19 cellular contexts compared by ENCODE assay signal in genomic region chr19:15290149-15290548, GRCh38. TPM values are rescaled to one million over a fixed set of nuclear protein-coding genes. Genes with fewer than 3 reads are reported as not detected.
DNase-seq lines count a peak whose midpoint lies in the region; ATAC-seq and TF ChIP-seq lines count a peak whose summit lies in the region.
"Had no signal": no experiment of that assay in that cellular context is flagged by ENCODE, and none has a peak within 500 bp of the region (broad histone marks: within the 10 kb centered on the region; RNA-seq: fewer than 3 reads in every experiment).

No MANE protein-coding gene starts in this region.

- H3K4me2 ChIP-seq in DOHH2 (ENCODE audit: low read length): peak overlapping the region; percentile 53
- H3K4me2 ChIP-seq: hepatocyte had no signal

- H3K4me3 ChIP-seq in DOHH2 (ENCODE audit: low read length): peak overlapping the region; percentile 34; the same call in 1 of the 2 replicates
- H3K4me3 ChIP-seq: hepatocyte, tibial artery had no signal

- H3K9me3 ChIP-seq in DOHH2 (ENCODE audit: control insufficient read depth, insufficient read depth, low read length): no peaks in the 10 kb centered on the region
- H3K9me3 ChIP-seq: tibial artery had no signal

- TF ChIP-seq CTCF in DOHH2 (IDR thresholded peaks at IDR 0.05; ENCODE audit: low read depth, low read length, poor library complexity, severe bottlenecking) (no peak), osteocyte (IDR thresholded peaks at IDR 0.05) (no peak), foreskin keratinocyte (conservative IDR thresholded peaks at IDR 0.05) (no peak)

- H3K27me3 Mint-ChIP-seq in activated CD4-positive, alpha-beta memory T cell treated with anti-CD3 and anti-CD28 coated beads for 36 hours: no peaks in the 10 kb centered on the region
- H3K27me3 Mint-ChIP-seq in activated CD4-positive, alpha-beta memory T cell treated with anti-CD3 and anti-CD28 coated beads, Interleukin-2, amount 10 ng/mL, durations not matched to agents 7 days and 5 days: no peaks in the 10 kb centered on the region
- no peaks in the 10 kb centered on the region for H3K27me3 Mint-ChIP-seq in activated naive CD8-positive, alpha-beta T cell treated with anti-CD3 and anti-CD28 coated beads for 36 hours
- H3K27me3 Mint-ChIP-seq in osteocyte (ENCODE audit: unreplicated experiment): no peaks in the 10 kb centered on the region

- intact Hi-C loops in activated CD4-positive, alpha-beta memory T cell treated with anti-CD3 and anti-CD28 coated beads for 36 hours (cut with micrococcal nuclease): no loop called here

- H3K27me3 ChIP-seq in DOHH2 (ENCODE audit: control insufficient read depth, low read length) (no peaks in the 10 kb centered on the region), foreskin keratinocyte (no peaks in the 10 kb centered on the region)
- H3K27me3 ChIP-seq: hepatocyte, tibial artery had no signal

- H3K4me1 Mint-ChIP-seq in activated CD4-positive, alpha-beta memory T cell treated with anti-CD3 and anti-CD28 coated beads for 36 hours (ENCODE audit: low read depth): peaks cover 94% of the 10 kb centered on the region
- H3K4me1 Mint-ChIP-seq in activated CD4-positive, alpha-beta memory T cell treated with anti-CD3 and anti-CD28 coated beads, Interleukin-2, amount 10 ng/mL, durations not matched to agents 7 days and 5 days: peaks cover 95% of the 10 kb centered on the region
- H3K4me1 Mint-ChIP-seq in activated naive CD8-positive, alpha-beta T cell treated with anti-CD3 and anti-CD28 coated beads for 36 hours: peaks cover 93% of the 10 kb centered on the region
- peaks cover 93% of the 10 kb centered on the region for H3K4me1 Mint-ChIP-seq in osteocyte (ENCODE audit: unreplicated experiment)

- H3K79me2 ChIP-seq in DOHH2 (ENCODE audit: control insufficient read depth, low read length): peaks cover 97% of the 10 kb centered on the region

- H3K27ac Mint-ChIP-seq in activated CD4-positive, alpha-beta memory T cell treated with anti-CD3 and anti-CD28 coated beads for 36 hours: peak overlapping the region; percentile 64
- no peak overlapping the region for H3K27ac Mint-ChIP-seq in activated CD4-positive, alpha-beta memory T cell treated with anti-CD3 and anti-CD28 coated beads, Interleukin-2, amount 10 ng/mL, durations not matched to agents 7 days and 5 days
- peak overlapping the region; percentile 29 for H3K27ac Mint-ChIP-seq in activated naive CD8-positive, alpha-beta T cell treated with anti-CD3 and anti-CD28 coated beads for 36 hours
- peak overlapping the region; percentile 87 for H3K27ac Mint-ChIP-seq in osteocyte (ENCODE audit: unreplicated experiment)

- H3K4me1 ChIP-seq in DOHH2 (ENCODE audit: control insufficient read depth, low read length): peaks cover 97% of the 10 kb centered on the region
- peaks cover 35% of the 10 kb centered on the region for H3K4me1 ChIP-seq in foreskin keratinocyte

- POLR2A ChIA-PET in activated CD4-positive, alpha-beta memory T cell treated with anti-CD3 and anti-CD28 coated beads for 36 hours (lab: Charles Lee): interaction anchor here (1.1 to 1.5 kb wide), 2 partner anchors 9 to 14 kb away, joined by 4 to 5 read pairs; no protein-coding TSS in a partner anchor
- POLR2A ChIA-PET in activated CD4-positive, alpha-beta memory T cell treated with anti-CD3 and anti-CD28 coated beads, Interleukin-2, amount 10 ng/mL, durations not matched to agents 7 days and 5 days (lab: Charles Lee): interaction anchor here (2.3 kb wide), 1 partner anchor 10 kb away, joined by 7 read pairs; no protein-coding TSS in a partner anchor

- H3K36me3 Mint-ChIP-seq in activated CD4-positive, alpha-beta memory T cell treated with anti-CD3 and anti-CD28 coated beads for 36 hours: no peaks in the 10 kb centered on the region
- H3K36me3 Mint-ChIP-seq in activated CD4-positive, alpha-beta memory T cell treated with anti-CD3 and anti-CD28 coated beads, Interleukin-2, amount 10 ng/mL, durations not matched to agents 7 days and 5 days (ENCODE audit: low read depth): peaks cover 10% of the 10 kb centered on the region
- H3K36me3 Mint-ChIP-seq in activated naive CD8-positive, alpha-beta T cell treated with anti-CD3 and anti-CD28 coated beads for 36 hours: peaks cover 13% of the 10 kb centered on the region
- no peaks in the 10 kb centered on the region for H3K36me3 Mint-ChIP-seq in osteocyte (ENCODE audit: unreplicated experiment)

- CTCF ChIA-PET in activated CD4-positive, alpha-beta memory T cell treated with anti-CD3 and anti-CD28 coated beads for 36 hours (lab: Charles Lee): no interaction called here
- CTCF ChIA-PET in activated CD4-positive, alpha-beta memory T cell treated with anti-CD3 and anti-CD28 coated beads, Interleukin-2, amount 10 ng/mL, durations not matched to agents 7 days and 5 days (lab: Charles Lee): interaction anchor here (0.7 kb wide), 1 partner anchor 8 kb away, joined by 3 read pairs; no protein-coding TSS in a partner anchor

- H3K36me3 ChIP-seq in DOHH2 (ENCODE audit: control insufficient read depth, low read length): peaks cover 7% of the 10 kb centered on the region
- H3K36me3 ChIP-seq: tibial artery had no signal

- no peak for DNase-seq in activated CD4-positive, alpha-beta memory T cell treated with anti-CD3 and anti-CD28 coated beads for 36 hours
- no peak for DNase-seq in activated CD4-positive, alpha-beta memory T cell treated with anti-CD3 and anti-CD28 coated beads, Interleukin-2, amount 10 ng/mL, durations not matched to agents 7 days and 5 days
- no peak for DNase-seq in activated naive CD8-positive, alpha-beta T cell treated with anti-CD3 and anti-CD28 coated beads for 36 hours
- DNase-seq in osteocyte (ENCODE audit: extremely low spot score, unreplicated experiment) (no peak), activated gamma-delta T cell treated with Interleukin-2 at 50 U/mL for 16 hours (no peak), foreskin keratinocyte (no peak)
- DNase-seq: islet precursor cell; mammary epithelial cell; MM.1S; NCI-H187 treated with DMSO at 0.1 percent for 48 hours; NCI-H226; NK-92 treated with Interleukin-12 subunit alpha and Interleukin-12 subunit beta, amount 100 ng/mL, for 24 hours; RPMI8226; tibial artery had no signal

- ATAC-seq in GM19324 (IDR thresholded peaks at IDR 0.05; ENCODE audit: low FRiP score, unreplicated experiment): no peak
- ATAC-seq in foreskin keratinocyte: no peak

- H4K20me1 ChIP-seq in DOHH2 (ENCODE audit: control insufficient read depth, insufficient read depth, low read depth, low read length): peaks cover 59% of the 10 kb centered on the region

- peaks cover 29% of the 10 kb centered on the region for H3F3A ChIP-seq in DOHH2 (ENCODE audit: control insufficient read depth, insufficient read depth)

- H3K27ac ChIP-seq in DOHH2 (ENCODE audit: low read depth, low read length) (0 out of 2 replicates have a peak overlapping the region, but pooled peaks have one; percentile 2), foreskin keratinocyte (no peak overlapping the region)
- H3K27ac ChIP-seq: C4-2B, hepatocyte, tibial artery had no signal

- no peak overlapping the region for H3K4me3 Mint-ChIP-seq in activated CD4-positive, alpha-beta memory T cell treated with anti-CD3 and anti-CD28 coated beads for 36 hours
- H3K4me3 Mint-ChIP-seq in activated CD4-positive, alpha-beta memory T cell treated with anti-CD3 and anti-CD28 coated beads, Interleukin-2, amount 10 ng/mL, durations not matched to agents 7 days and 5 days: no peak overlapping the region
- H3K4me3 Mint-ChIP-seq in activated naive CD8-positive, alpha-beta T cell treated with anti-CD3 and anti-CD28 coated beads for 36 hours: no peak overlapping the region
- no peak overlapping the region for H3K4me3 Mint-ChIP-seq in osteocyte (ENCODE audit: unreplicated experiment)

- H3K9me3 Mint-ChIP-seq in activated CD4-positive, alpha-beta memory T cell treated with anti-CD3 and anti-CD28 coated beads for 36 hours: no peaks in the 10 kb centered on the region
- H3K9me3 Mint-ChIP-seq in activated CD4-positive, alpha-beta memory T cell treated with anti-CD3 and anti-CD28 coated beads, Interleukin-2, amount 10 ng/mL, durations not matched to agents 7 days and 5 days: no peaks in the 10 kb centered on the region
- no peaks in the 10 kb centered on the region for H3K9me3 Mint-ChIP-seq in activated naive CD8-positive, alpha-beta T cell treated with anti-CD3 and anti-CD28 coated beads for 36 hours
- H3K9me3 Mint-ChIP-seq in osteocyte (ENCODE audit: unreplicated experiment): no peaks in the 10 kb centered on the region

- no peaks in the 10 kb centered on the region for H3K9me2 ChIP-seq in DOHH2 (replicated peaks; ENCODE audit: control insufficient read depth, low read length)

RNA-seq across cellular contexts. Expression of gene BRD4, which starts 42.2 kb away (rescaled TPM):
- total RNA-seq in activated CD4-positive, alpha-beta memory T cell treated with anti-CD3 and anti-CD28 coated beads for 36 hours: 100 to 1,000 TPM in 1 of 2 experiments, 10 to 100 TPM in 1; 94.5 to 103 TPM
- 100 to 1,000 TPM; 103 to 110 TPM for total RNA-seq in activated CD4-positive, alpha-beta memory T cell treated with anti-CD3 and anti-CD28 coated beads, Interleukin-2, amount 10 ng/mL, durations not matched to agents 7 days and 5 days
- total RNA-seq in activated naive CD8-positive, alpha-beta T cell treated with anti-CD3 and anti-CD28 coated beads for 36 hours: 100 to 1,000 TPM; 110 to 113 TPM
- total RNA-seq in osteocyte: 142 and 143 TPM in 2 replicates
- total RNA-seq in foreskin keratinocyte: 27.3 and 27.8 TPM in 2 replicates
- polyA plus RNA-seq in foreskin keratinocyte: 11.5 and 13.5 TPM in 2 replicates

RNA-seq across cellular contexts. Expression of gene EPHX3, which starts 57.9 kb away (rescaled TPM):
- not detected for total RNA-seq in activated CD4-positive, alpha-beta memory T cell treated with anti-CD3 and anti-CD28 coated beads for 36 hours
- total RNA-seq in activated CD4-positive, alpha-beta memory T cell treated with anti-CD3 and anti-CD28 coated beads, Interleukin-2, amount 10 ng/mL, durations not matched to agents 7 days and 5 days: under 1 TPM in 1 of 2 experiments, not detected in 1; 0.20 TPM
- total RNA-seq in activated naive CD8-positive, alpha-beta T cell treated with anti-CD3 and anti-CD28 coated beads for 36 hours: not detected
- total RNA-seq in osteocyte (not detected in 2 replicates), foreskin keratinocyte (0.10 TPM in 1 of 2 replicates, not detected in the other)
- 0.06 and 0.12 TPM in 2 replicates for polyA plus RNA-seq in foreskin keratinocyte
- total RNA-seq: pulmonary artery endothelial cell had no signal
